Comparison of ENCODE assay signal across 32 cellular contexts in the genomic region with DNA sequence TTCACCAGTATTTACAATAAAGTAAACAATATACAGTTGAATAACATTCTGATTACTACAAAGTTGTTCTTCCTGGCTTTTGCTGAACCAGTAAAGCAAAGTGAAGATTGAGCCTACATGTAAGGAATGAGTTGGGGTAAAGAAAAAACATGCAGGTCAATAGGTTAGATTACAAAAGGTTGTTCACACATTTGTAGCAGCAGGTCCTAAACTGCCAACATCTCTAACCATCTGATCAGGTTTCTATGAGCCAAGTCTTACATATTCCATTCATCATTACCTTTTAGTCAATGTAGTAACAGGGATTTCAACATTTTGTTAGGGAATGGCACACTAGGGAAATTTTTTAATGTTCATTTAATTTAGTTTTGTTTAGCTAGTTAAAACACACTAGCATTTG. TPM values are rescaled to one million over a fixed set of nuclear protein-coding genes. Genes with fewer than 3 reads are reported as not detected.
"Had no signal": no experiment of that assay in that cellular context is flagged by ENCODE, and none has a peak within 500 bp of the region (broad histone marks: within the 10 kb centered on the region; RNA-seq: fewer than 3 reads in every experiment).

No MANE protein-coding gene starts in this region.

- H3K4me2 ChIP-seq: smooth muscle cell had no signal

- H3K27me3 Mint-ChIP-seq: stimulated activated naive B cell treated with anti-CD40 and anti-IgM and Interleukin-4, amounts not matched to agents 10 μg/mL and 1 μg/mL and 100 μg/mL, for 72 hours had no signal

- H3K36me3 ChIP-seq: pancreas, prostate gland, sigmoid colon, stomach, thyroid gland, upper lobe of left lung, vagina had no signal

- H3K36me3 Mint-ChIP-seq: activated CD4-positive, alpha-beta memory T cell treated with anti-CD3 and anti-CD28 coated beads for 36 hours; stimulated activated naive B cell treated with anti-CD40 and anti-IgM and Interleukin-4, amounts not matched to agents 10 μg/mL and 1 μg/mL and 100 μg/mL, for 72 hours had no signal

- H3K27ac ChIP-seq: pancreas, prostate gland, sigmoid colon, thyroid gland, upper lobe of left lung, vagina had no signal

- H3K4me3 Mint-ChIP-seq: activated CD4-positive, alpha-beta memory T cell treated with anti-CD3 and anti-CD28 coated beads for 36 hours; activated CD4-positive, alpha-beta T cell treated with anti-CD3 and anti-CD28 coated beads, Interleukin-2, amount 10 ng/mL, durations not matched to agents 24 days and 14 days; central memory CD8-positive, alpha-beta T cell had no signal

- H3K27me3 ChIP-seq: pancreas, sigmoid colon, stomach, thyroid gland, upper lobe of left lung, vagina had no signal

- H3K4me1 ChIP-seq: prostate gland had no signal

- H3K27ac Mint-ChIP-seq: activated CD4-positive, alpha-beta memory T cell treated with anti-CD3 and anti-CD28 coated beads for 36 hours; activated CD4-positive, alpha-beta T cell treated with anti-CD3 and anti-CD28 coated beads, Interleukin-2, amount 10 ng/mL, durations not matched to agents 24 days and 14 days; activated T-helper 1 cell treated with anti-CD3 and anti-CD28 coated beads, Interleukin-12 subunit alpha, Interleukin-12 subunit beta, Interleukin-2, Interleukin-4 antibody, amounts not matched to agents 30 ng/mL and 10 ng/mL and 1 ng/mL, durations not matched to agents 14 hours and 24 hours and 36 hours; naive thymus-derived CD4-positive, alpha-beta T cell had no signal

- H3K9me3 Mint-ChIP-seq: activated CD4-positive, alpha-beta memory T cell treated with anti-CD3 and anti-CD28 coated beads for 36 hours; activated T-helper 1 cell treated with anti-CD3 and anti-CD28 coated beads, Interleukin-12 subunit alpha, Interleukin-12 subunit beta, Interleukin-2, Interleukin-4 antibody, amounts not matched to agents 30 ng/mL and 10 ng/mL and 1 ng/mL, durations not matched to agents 14 hours and 24 hours and 36 hours; central memory CD8-positive, alpha-beta T cell; stimulated activated naive B cell treated with anti-CD40 and anti-IgM and Interleukin-4, amounts not matched to agents 10 μg/mL and 1 μg/mL and 100 μg/mL, for 72 hours had no signal

- H3K9me3 ChIP-seq: pancreas, prostate gland, sigmoid colon, stomach, thyroid gland, upper lobe of left lung, vagina had no signal

- H3K4me3 ChIP-seq: pancreas, prostate gland, sigmoid colon, smooth muscle cell, stomach, thyroid gland, upper lobe of left lung, vagina had no signal

- H3K4me1 Mint-ChIP-seq: central memory CD8-positive, alpha-beta T cell had no signal

- DNase-seq: activated CD4-positive, alpha-beta memory T cell treated with anti-CD3 and anti-CD28 coated beads for 36 hours; activated CD4-positive, alpha-beta T cell treated with anti-CD3 and anti-CD28 coated beads, Interleukin-2, amount 10 ng/mL, durations not matched to agents 24 days and 14 days; activated CD4-positive, CD25-positive, alpha-beta regulatory T cell treated with anti-CD3 and anti-CD28 coated beads, Interleukin-2, amount 50 U/mL, for 72 hours; activated CD8-positive, alpha-beta memory T cell treated with anti-CD3 and anti-CD28 coated beads, Interleukin-2, amount 50 U/mL, for 4 hours; activated effector memory CD4-positive, alpha-beta T cell treated with anti-CD3 and anti-CD28 coated beads, Interleukin-2, amount 50 U/mL, for 16 hours; activated naive CD4-positive, alpha-beta T cell treated with anti-CD3 and anti-CD28 coated beads, Interleukin-2, amount 50 U/mL, for 16 hours; activated T-cell treated with anti-CD3 and anti-CD28 coated beads, Interleukin-2, amount 50 U/mL, for 1 hour; amniotic stem cell; effector memory CD4-positive, alpha-beta T cell; head of caudate nucleus; hippocampal formation; left colon; naive thymus-derived CD4-positive, alpha-beta T cell; nucleus accumbens; pancreas; sigmoid colon; stimulated activated CD4-positive, alpha-beta T cell treated with anti-CD3 and anti-CD28 coated beads, Interleukin-1b, Interleukin-23, amount 100 ng/mL, for 48 hours; stimulated activated CD4-positive, alpha-beta T cell treated with anti-CD3 and anti-CD28 coated beads, Interleukin-4, amount 100 ng/mL, for 4 hours; stimulated activated CD8-positive, alpha-beta memory T cell treated with anti-CD3 and anti-CD28 coated beads, Interleukin-4, amount 100 ng/mL, for 48 hours; stomach; T-helper 2 cell; thyroid gland; upper lobe of left lung had no signal

RNA-seq across cellular contexts. Expression of gene CALHM6, which starts 9.3 kb away (rescaled TPM):
- total RNA-seq: astrocyte, fibroblast of villous mesenchyme, vagina had no signal

RNA-seq across cellular contexts. Expression of gene CALHM5, which starts 59.5 kb away (rescaled TPM):
- total RNA-seq: activated CD4-positive, alpha-beta memory T cell treated with anti-CD3 and anti-CD28 coated beads for 36 hours; activated CD4-positive, alpha-beta T cell treated with anti-CD3 and anti-CD28 coated beads, Interleukin-2, amount 10 ng/mL, durations not matched to agents 24 days and 14 days; activated CD8-positive, alpha-beta memory T cell treated with anti-CD3 and anti-CD28 coated beads for 36 hours; activated T-helper 1 cell treated with anti-CD3 and anti-CD28 coated beads, Interleukin-12 subunit alpha, Interleukin-12 subunit beta, Interleukin-2, Interleukin-4 antibody, amounts not matched to agents 30 ng/mL and 10 ng/mL and 1 ng/mL, durations not matched to agents 14 hours and 24 hours and 36 hours; naive thymus-derived CD4-positive, alpha-beta T cell had no signal
- polyA plus RNA-seq: naive thymus-derived CD4-positive, alpha-beta T cell had no signal
